In the genomic region with DNA sequence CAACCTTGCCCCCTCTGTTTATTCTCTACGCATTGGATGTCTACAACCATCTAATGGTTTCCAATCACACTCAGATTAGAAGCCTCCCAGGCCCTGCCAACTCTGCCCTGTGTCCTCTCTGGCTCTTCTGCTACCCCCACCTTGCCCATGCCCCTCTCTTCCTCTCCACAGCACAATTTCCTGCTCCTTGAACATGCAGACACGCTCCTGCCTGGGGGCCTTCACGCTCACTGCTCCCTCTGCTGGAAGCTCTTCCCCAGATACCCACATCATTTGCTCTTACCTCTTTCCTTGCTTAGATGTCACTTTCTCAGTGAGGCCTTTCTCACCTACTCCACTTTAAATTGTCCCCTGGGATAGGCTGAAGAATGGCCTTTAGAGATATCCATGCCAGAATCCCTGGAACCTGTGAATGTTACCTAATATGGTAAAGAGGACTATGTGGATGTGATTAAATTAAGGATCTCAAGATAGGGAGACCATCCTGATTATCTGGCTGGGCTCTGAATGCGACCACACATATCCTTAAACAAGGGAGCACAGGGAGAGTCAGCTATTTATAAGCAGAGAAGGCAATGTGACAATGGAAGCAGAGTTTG, we compare ENCODE assay signal across 9 cellular contexts. TPM values are rescaled to one million over a fixed set of nuclear protein-coding genes. Genes with fewer than 3 reads are reported as not detected.
A peak's percentile ranks its signal among the peaks of the same experiment; 100 is the strongest.
DNase-seq lines count a peak whose midpoint lies in the region; ATAC-seq, FAIRE-seq and TF ChIP-seq lines count a peak whose summit lies in the region.
"Had no signal": no experiment of that assay in that cellular context is flagged by ENCODE, and none has a peak within 500 bp of the region (broad histone marks: within the 10 kb centered on the region; RNA-seq: fewer than 3 reads in every experiment).

No MANE protein-coding gene starts in this region.

- H3K36me3 ChIP-seq in PC-9 (ENCODE audit: low read depth) (no peaks in the 10 kb centered on the region), small intestine (ENCODE audit: control insufficient read depth in 2 of 2, insufficient read depth in 2 of 2, low read length in 2 of 2) (no peaks in the 10 kb centered on the region)
- H3K36me3 ChIP-seq: suprapubic skin had no signal

- DNase-seq in COLO668 (lab: John Stamatoyannopoulos, UW; ENCODE audit: unreplicated experiment) (peak; percentile 19), GM13977 (ENCODE audit: low spot score) (peak; percentile 52), PC-9 (no peak), fibroblast of peridontal ligament (ENCODE audit: extremely low read depth) (peak; percentile 43), small intestine (peak; percentile 27)
- DNase-seq in stimulated activated naive CD4-positive, alpha-beta T cell treated with Interleukin-2 at 50 U/mL for 16 hours (lab: John Stamatoyannopoulos, UW) = no peak
- no peak for DNase-seq in activated CD8-positive, alpha-beta memory T cell treated with anti-CD3 and anti-CD28 coated beads, Interleukin-2, amount 50 U/mL, for 4 hours

- H3K9me3 ChIP-seq in PC-9 (ENCODE audit: insufficient read depth, low read depth) (no peaks in the 10 kb centered on the region; the same call in 1 of the 2 replicates), small intestine (ENCODE audit: control insufficient read depth, low read depth) (no peaks in the 10 kb centered on the region)
- H3K9me3 ChIP-seq: suprapubic skin had no signal

- no peaks in the 10 kb centered on the region for H4K20me1 ChIP-seq in PC-9 (ENCODE audit: insufficient read depth)

- H3K4me2 ChIP-seq in PC-9 = no peak overlapping the region

- no peaks in the 10 kb centered on the region for H3K4me1 ChIP-seq in PC-9 (replicated peaks; ENCODE audit: insufficient read depth)
- no peaks in the 10 kb centered on the region for H3K4me1 ChIP-seq in small intestine (ENCODE audit: control insufficient read depth in 2 of 2, insufficient read depth in 1 of 2, low read depth in 1 of 2, low read length in 1 of 2)
- H3K4me1 ChIP-seq: suprapubic skin had no signal

- H2AFZ ChIP-seq in PC-9 = no peak overlapping the region

- no TSS peak for BruUV-seq in PC-9 (replicated peaks; lab: Mats Ljungman, UMichigan)

- FAIRE-seq in small intestine (lab: Jason Lieb, UNC) = no peak

- H3K27ac ChIP-seq in PC-9 = no peak overlapping the region
- H3K27ac ChIP-seq in small intestine (ENCODE audit: low read depth in 1 of 2, low read length in 1 of 2) = no peak overlapping the region
- H3K27ac ChIP-seq: suprapubic skin had no signal

- intact Hi-C loops in PC-9 (cut with micrococcal nuclease; ENCODE audit: unreplicated experiment) = no loop called here

- POLR2A ChIA-PET in PC-9 (lab: Charles Lee; ENCODE audit: unreplicated experiment) = no interaction called here

- ATAC-seq in HG03095 (IDR thresholded peaks at IDR 0.05; ENCODE audit: unreplicated experiment) = no peak

- H3K9me2 ChIP-seq in PC-9 (ENCODE audit: insufficient read depth) = no peaks in the 10 kb centered on the region

- WGBS in small intestine, 3 donors = 53 to 67% (median 56%) methylated on average over 4 of the region's 4 CpGs

- TF ChIP-seq CTCF in GM13977 (IDR thresholded peaks at IDR 0.05; ENCODE audit: extremely low read depth, insufficient read depth, missing control alignments) (peak; percentile 37), PC-9 (conservative IDR thresholded peaks at IDR 0.05) (peak; percentile 48)

- H3K27me3 ChIP-seq in PC-9 (ENCODE audit: insufficient read depth, low read depth) (peaks cover 58% of the 10 kb centered on the region), small intestine (ENCODE audit: control insufficient read depth in 2 of 2, insufficient read depth in 2 of 2, low read length in 2 of 2) (no peaks in the 10 kb centered on the region)
- H3K27me3 ChIP-seq: suprapubic skin had no signal

- in situ Hi-C loops in GM13977 (cut with MboI; ENCODE audit: low pct_unique_long_range_greater_than_20kb, low sequenced_read_pairs, unreplicated experiment) = no loop called here

- H3K4me3 ChIP-seq in PC-9 (no peak overlapping the region), small intestine (ENCODE audit: low read depth in 1 of 2, low read length in 2 of 2) (no peak overlapping the region)
- H3K4me3 ChIP-seq: suprapubic skin had no signal

- CTCF ChIA-PET in PC-9 (lab: Charles Lee) = interaction anchor here (0.8 kb wide), 1 partner anchor 1980 kb away, joined by 4 read pairs; no protein-coding TSS in a partner anchor

- no peaks in the 10 kb centered on the region for H3K79me2 ChIP-seq in PC-9 (ENCODE audit: low read depth)

- no peaks in the 10 kb centered on the region for H3F3A ChIP-seq in PC-9 (ENCODE audit: insufficient read depth, low read depth)

RNA-seq across cellular contexts. Expression of a gene that starts 9.9 kb away (rescaled TPM):
- not detected in 2 replicates for total RNA-seq in PC-9 (2021)
- polyA plus RNA-seq in small intestine = under 1 TPM in 1 of 3 donors, not detected in 2; 0.48 TPM

Comparison
In these comparisons a context has a peak if more than half of its experiments do, and no peak if none do; other contexts are left out.
1. DNase-seq: peak in COLO668 (single experiment), GM13977 (single experiment), fibroblast of peridontal ligament (single experiment) and small intestine (single experiment); none in PC-9 (0 of 2), stimulated activated naive CD4-positive, alpha-beta T cell treated with Interleukin-2 at 50 U/mL for 16 hours (single experiment) and activated CD8-positive, alpha-beta memory T cell treated with anti-CD3 and anti-CD28 coated beads, Interleukin-2, amount 50 U/mL, for 4 hours (single experiment).